8 cellular contexts compared by ENCODE assay signal in genomic region chr7:73828107-73828803, GRCh38. TPM values are rescaled to one million over a fixed set of nuclear protein-coding genes. Genes with fewer than 3 reads are reported as not detected.
A peak's percentile ranks its signal among the peaks of the same experiment; 100 is the strongest.
DNase-seq lines count a peak whose midpoint lies in the region; ATAC-seq, FAIRE-seq and TF ChIP-seq lines count a peak whose summit lies in the region.

No MANE protein-coding gene starts in this region.

- in situ Hi-C loops in GM23248 (cut with MboI) = no loop called here

- peaks cover 1% of the 10 kb centered on the region for H3K27me3 Mint-ChIP-seq in activated B cell treated with CpG ODN at 0.5 μM for 24 hours

- ATAC-seq in activated B cell treated with CpG ODN at 0.5 μM for 24 hours (ENCODE audit: low read depth) = peak; percentile 50
- ATAC-seq in GM18519 (IDR thresholded peaks at IDR 0.05; ENCODE audit: low FRiP score, unreplicated experiment) = no peak

- H3K27me3 ChIP-seq in GM23248 (replicated peaks; ENCODE audit: insufficient read depth) = no peaks in the 10 kb centered on the region

- H3K79me2 ChIP-seq in GM23248 (ENCODE audit: insufficient read depth) = no peaks in the 10 kb centered on the region

- no peak overlapping the region for H3K4me3 Mint-ChIP-seq in activated B cell treated with CpG ODN at 0.5 μM for 24 hours

- H3K9ac ChIP-seq in GM23248 = no peak overlapping the region

- peaks cover 2% of the 10 kb centered on the region for H3K4me1 ChIP-seq in GM23248 (ENCODE audit: insufficient read depth)

- intact Hi-C loops in activated B cell treated with CpG ODN at 0.5 μM for 24 hours (cut with micrococcal nuclease) = no loop called here

- no peaks in the 10 kb centered on the region for H3K9me2 ChIP-seq in GM23248 (ENCODE audit: insufficient read depth)

- H3K36me3 ChIP-seq in GM23248 (ENCODE audit: low read depth) = no peaks in the 10 kb centered on the region

- H3K27ac Mint-ChIP-seq in activated B cell treated with CpG ODN at 0.5 μM for 24 hours = no peak overlapping the region

- H3K9me3 ChIP-seq in GM23248 (ENCODE audit: low read depth) = no peaks in the 10 kb centered on the region

- DNase-seq in GM23248 = peak; percentile 63
- peak; percentile 97 for DNase-seq in NCI-H2029 treated with DMSO at 0.1 percent for 48 hours (lab: John Stamatoyannopoulos, UW)
- no peak for DNase-seq in activated B cell treated with CpG ODN at 0.5 μM for 24 hours
- DNase-seq in stimulated activated naive CD4-positive, alpha-beta T cell (lab: John Stamatoyannopoulos, UW) = no peak
- DNase-seq in activated CD8-positive, alpha-beta memory T cell treated with anti-CD3 and anti-CD28 coated beads for 24 hours = no peak
- DNase-seq in activated CD4-positive, alpha-beta T cell treated with anti-CD3 and anti-CD28 coated beads for 4 hours = no peak

- no peaks in the 10 kb centered on the region for H4K20me1 ChIP-seq in GM23248 (ENCODE audit: insufficient read depth)

- peaks cover 29% of the 10 kb centered on the region for H3K4me1 Mint-ChIP-seq in activated B cell treated with CpG ODN at 0.5 μM for 24 hours

- H3K27ac ChIP-seq in GM23248 = no peak overlapping the region

- FAIRE-seq in islet of Langerhans (lab: Jason Lieb, UNC) = peak; percentile 60

- 0 out of 2 replicates have a peak, but pooled peaks cover 4% of the 10 kb centered on the region for H3F3A ChIP-seq in GM23248 (ENCODE audit: insufficient read depth)

- H2AFZ ChIP-seq in GM23248 = no peak overlapping the region

- no peak overlapping the region for H3K4me3 ChIP-seq in GM23248

- H3K4me2 ChIP-seq in GM23248 (ENCODE audit: unreplicated experiment) = no peak overlapping the region

- no peaks in the 10 kb centered on the region for H3K36me3 Mint-ChIP-seq in activated B cell treated with CpG ODN at 0.5 μM for 24 hours (ENCODE audit: low read depth)

- CTCF ChIA-PET in activated B cell treated with CpG ODN at 0.5 μM for 24 hours (lab: Charles Lee) = interaction anchor here (2.3 kb wide), 1 partner anchor 198 kb away, joined by 11 read pairs; no protein-coding TSS in a partner anchor

- WGBS in GM23248 (ENCODE audit: low coverage in 1 of 2, low lambda C conversion rate in 2 of 2, missing lambda C conversion rate in 2 of 2), 2 experiments = 77 to 81% methylated on average over 11 to 14 of the region's 14 CpGs

- no peaks in the 10 kb centered on the region for H3K9me3 Mint-ChIP-seq in activated B cell treated with CpG ODN at 0.5 μM for 24 hours

- POLR2A ChIA-PET in activated B cell treated with CpG ODN at 0.5 μM for 24 hours (lab: Charles Lee) = no interaction called here

- no peak for TF ChIP-seq CTCF in activated B cell treated with CpG ODN at 0.5 μM for 24 hours (IDR thresholded peaks at IDR 0.05)

RNA-seq across cellular contexts. Expression of gene CLDN4, which starts 2.5 kb away (rescaled TPM):
- total RNA-seq in GM23248 (2014; rRNA removed; shearing (Covaris generic)) = not detected in 2 replicates
- polyA plus RNA-seq in GM23248 (2016; fragmentation: Nextera tagmentation; extraction: Ambion mirVana) = 0.06 and 0.10 TPM in 2 replicates
- total RNA-seq in activated B cell treated with CpG ODN at 0.5 μM for 24 hours = not detected in 2 replicates

RNA-seq across cellular contexts. Expression of gene METTL27, which starts 14.1 kb away (rescaled TPM):
- 3.5 and 5.3 TPM in 2 replicates for total RNA-seq in GM23248 (2014; rRNA removed; shearing (Covaris generic))
- 6.0 and 6.5 TPM in 2 replicates for polyA plus RNA-seq in GM23248 (2016; fragmentation: Nextera tagmentation; extraction: Ambion mirVana)
- total RNA-seq in activated B cell treated with CpG ODN at 0.5 μM for 24 hours = 0.66 and 1.7 TPM in 2 replicates

RNA-seq across cellular contexts. Expression of gene TMEM270, which starts 32.7 kb away (rescaled TPM):
- total RNA-seq in GM23248 (2014; rRNA removed; shearing (Covaris generic)) = not detected in 2 replicates
- not detected in 2 replicates for polyA plus RNA-seq in GM23248 (2016; fragmentation: Nextera tagmentation; extraction: Ambion mirVana)
- total RNA-seq in activated B cell treated with CpG ODN at 0.5 μM for 24 hours = not detected in 2 replicates

RNA-seq across cellular contexts. Expression of gene CLDN3, which starts 58.2 kb away (rescaled TPM):
- not detected in 2 replicates for total RNA-seq in GM23248 (2014; rRNA removed; shearing (Covaris generic))
- not detected in 2 replicates for polyA plus RNA-seq in GM23248 (2016; fragmentation: Nextera tagmentation; extraction: Ambion mirVana)
- not detected in 2 replicates for total RNA-seq in activated B cell treated with CpG ODN at 0.5 μM for 24 hours

Comparison
In these comparisons a context has a peak if more than half of its experiments do, and no peak if none do; other contexts are left out.
1. DNase-seq: peak in GM23248 (single experiment) and NCI-H2029 treated with DMSO at 0.1 percent for 48 hours (single experiment); none in activated B cell treated with CpG ODN at 0.5 μM for 24 hours (single experiment), stimulated activated naive CD4-positive, alpha-beta T cell (0 of 6), activated CD8-positive, alpha-beta memory T cell treated with anti-CD3 and anti-CD28 coated beads for 24 hours (single experiment) and activated CD4-positive, alpha-beta T cell treated with anti-CD3 and anti-CD28 coated beads for 4 hours (0 of 2).